In the genomic region with DNA sequence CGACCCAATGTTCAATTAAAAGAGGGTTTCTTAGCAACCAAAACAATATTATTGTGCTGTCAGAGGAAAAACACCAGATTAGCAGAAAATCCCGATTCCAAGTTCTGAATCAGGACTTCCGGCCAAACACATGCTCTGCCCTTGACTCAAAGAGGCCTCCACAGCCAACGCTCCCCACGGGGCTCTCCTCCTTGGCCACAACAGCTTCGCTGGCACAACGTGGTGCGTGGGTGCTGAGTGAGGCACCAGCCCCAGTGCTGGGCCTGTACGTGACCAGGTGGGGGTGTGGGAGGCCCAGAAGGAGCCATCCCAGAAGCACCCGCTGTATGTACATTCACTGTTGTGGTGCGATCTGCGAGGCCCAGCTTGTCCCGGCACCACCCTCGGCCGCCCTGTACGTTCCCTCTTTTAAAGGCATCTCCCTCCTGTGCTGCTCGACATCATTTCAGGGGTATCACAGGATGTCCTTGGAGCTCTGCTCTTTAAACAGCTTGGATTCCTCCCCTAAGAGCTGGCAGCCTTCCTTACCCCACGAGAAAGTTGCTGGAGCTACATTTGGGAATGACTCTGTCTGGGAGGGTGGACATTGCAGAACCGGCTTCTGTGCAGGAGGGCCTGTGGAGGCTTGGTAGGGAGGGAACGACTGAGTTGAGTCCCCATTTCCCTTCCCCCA, we compare ENCODE assay signal across 13 cellular contexts.
DNase-seq lines count a peak whose midpoint lies in the region; TF ChIP-seq lines count a peak whose summit lies in the region.
"Had no signal": no experiment of that assay in that cellular context is flagged by ENCODE, and none has a peak within 500 bp of the region (broad histone marks: within the 10 kb centered on the region; RNA-seq: fewer than 3 reads in every experiment).

No MANE protein-coding gene starts in this region.

- H2AK5ac ChIP-seq in trophoblast cell (ENCODE audit: low read length), result no peak overlapping the region

- no peaks in the 10 kb centered on the region for H3K9me3 ChIP-seq in GM23248 (ENCODE audit: low read depth)
- H3K9me3 ChIP-seq in spleen, result peaks cover 0 to 32% (median 15%) of the 10 kb centered on the region in 8 donors
- no peaks in the 10 kb centered on the region for H3K9me3 ChIP-seq in trophoblast cell (ENCODE audit: insufficient read depth, low read depth, low read length)
- peaks cover 5% of the 10 kb centered on the region for H3K9me3 ChIP-seq in A673 (ENCODE audit: low read depth, low read length, poor library complexity, severe bottlenecking)
- no peaks in the 10 kb centered on the region for H3K9me3 ChIP-seq in prostate gland

- H3K4me2 ChIP-seq in GM23248 (ENCODE audit: unreplicated experiment) (peak overlapping the region; percentile 16), trophoblast cell (ENCODE audit: low read length) (no peak overlapping the region)

- WGBS in GM23248 (ENCODE audit: low coverage in 1 of 2, low lambda C conversion rate in 2 of 2, missing lambda C conversion rate in 2 of 2), 2 experiments, result 11 to 12% methylated on average over 20 of the region's 20 CpGs
- 67 to 85% (median 76%) methylated on average over 16 to 20 of the region's 20 CpGs for WGBS in spleen, 5 donors
- WGBS in trophoblast cell (ENCODE audit: extremely low coverage, insufficient coverage, insufficient read length), result no CpG with 5 or more reads among the region's 20 CpGs
- 71% methylated on average over 20 of the region's 20 CpGs for WGBS in prostate gland

- in situ Hi-C loops in GM23248 (cut with MboI), result no loop called here

- no peaks in the 10 kb centered on the region for H3K79me2 ChIP-seq in GM23248 (ENCODE audit: insufficient read depth)
- H3K79me2 ChIP-seq in trophoblast cell (ENCODE audit: control insufficient read depth, insufficient read depth, low read length, poor library complexity), result no peaks in the 10 kb centered on the region

- DNase-seq in GM23248 (peak; percentile 97), coronary artery (ENCODE audit: low spot score) (peak; percentile 86), iris pigment epithelial cell (ENCODE audit: low read depth) (peak; percentile 19), spleen (no peak), trophoblast cell (no peak), A673 (ENCODE audit: low spot score) (no peak), prostate gland (ENCODE audit: low spot score) (no peak)
- no peak for DNase-seq in activated CD4-positive, alpha-beta T cell treated with anti-CD3 and anti-CD28 coated beads for 4 hours
- DNase-seq: activated CD4-positive, alpha-beta T cell treated with anti-CD3 and anti-CD28 coated beads for 48 hours; esophagus squamous epithelium; NCI-H2029 treated with DMSO at 0.1 percent for 48 hours had no signal

- H4K8ac ChIP-seq in trophoblast cell (ENCODE audit: low read depth, low read length), result no peak overlapping the region

- H2AFZ ChIP-seq in GM23248 (peak overlapping the region; percentile 85), trophoblast cell (ENCODE audit: insufficient read depth, low read length, poor library complexity) (no peak overlapping the region)

- BruUV-seq in A673 (replicated peaks; lab: Mats Ljungman, UMichigan), result no TSS peak

- TF ChIP-seq POLR2A in spleen (IDR thresholded peaks at IDR 0.05) (no peak), prostate gland (IDR thresholded peaks at IDR 0.05) (no peak)

- TF ChIP-seq CTCF in coronary artery (IDR thresholded peaks at IDR 0.05), result no peak
- TF ChIP-seq CTCF in spleen (IDR thresholded peaks at IDR 0.05 in 8 of 11, conservative IDR thresholded peaks at IDR 0.05 in 3 of 11), result no peak
- TF ChIP-seq CTCF in A673 (conservative IDR thresholded peaks at IDR 0.05; ENCODE audit: low read depth, low read length), result no peak
- TF ChIP-seq CTCF in prostate gland (IDR thresholded peaks at IDR 0.05), result no peak

- POLR2A ChIA-PET in A673 (lab: Charles Lee; ENCODE audit: low non-redundant PET), result interaction anchor here (0.6 kb wide), 1 partner anchor 886 kb away, joined by 3 read pairs; no protein-coding TSS in a partner anchor

- H4K91ac ChIP-seq in trophoblast cell (ENCODE audit: low read depth, low read length), result no peak overlapping the region

- no peak overlapping the region for H3K4ac ChIP-seq in trophoblast cell (ENCODE audit: low read depth, low read length)

- no peak overlapping the region for H4K12ac ChIP-seq in trophoblast cell (ENCODE audit: low read depth, low read length)

- H3K36me3 ChIP-seq in GM23248 (ENCODE audit: low read depth) (no peaks in the 10 kb centered on the region), spleen (no peaks in the 10 kb centered on the region), trophoblast cell (ENCODE audit: control insufficient read depth in 1 of 2, insufficient read depth in 2 of 2, low read length in 2 of 2) (no peaks in the 10 kb centered on the region), A673 (ENCODE audit: insufficient read depth, low read length, poor library complexity, severe bottlenecking) (no peaks in the 10 kb centered on the region), prostate gland (no peaks in the 10 kb centered on the region)
- H3K36me3 ChIP-seq: cardiac muscle cell, esophagus squamous epithelium had no signal

- H3K9ac ChIP-seq in GM23248 (peak overlapping the region; percentile 72), trophoblast cell (ENCODE audit: low read length) (no peak overlapping the region)

- no peak overlapping the region for H3K18ac ChIP-seq in trophoblast cell (ENCODE audit: low read length)

- H3K79me1 ChIP-seq in trophoblast cell (ENCODE audit: low read length), result no peaks in the 10 kb centered on the region

- H3K14ac ChIP-seq in trophoblast cell (ENCODE audit: low read length), result no peak overlapping the region

- H3K4me1 ChIP-seq in GM23248 (ENCODE audit: insufficient read depth) (peaks cover 13% of the 10 kb centered on the region), spleen (peaks cover 0 to 10% (median 7%) of the 10 kb centered on the region in 6 donors), trophoblast cell (ENCODE audit: control insufficient read depth in 1 of 2, insufficient read depth in 2 of 2, low read length in 2 of 2) (no peaks in the 10 kb centered on the region), A673 (ENCODE audit: insufficient read depth, low read length, poor library complexity, severe bottlenecking) (no peaks in the 10 kb centered on the region), prostate gland (replicated peaks) (no peaks in the 10 kb centered on the region)

- H3K27me3 ChIP-seq in GM23248 (replicated peaks; ENCODE audit: insufficient read depth), result no peaks in the 10 kb centered on the region
- H3K27me3 ChIP-seq in spleen (replicated peaks in 1 of 7), result no peaks in the 10 kb centered on the region
- no peaks in the 10 kb centered on the region for H3K27me3 ChIP-seq in trophoblast cell (ENCODE audit: insufficient read depth, low read length)
- H3K27me3 ChIP-seq in A673 (replicated peaks; ENCODE audit: insufficient read depth, low read depth, low read length, poor library complexity), result no peaks in the 10 kb centered on the region
- no peaks in the 10 kb centered on the region for H3K27me3 ChIP-seq in prostate gland (replicated peaks; ENCODE audit: insufficient read depth)
- H3K27me3 ChIP-seq: cardiac muscle cell, esophagus squamous epithelium had no signal

- H2BK5ac ChIP-seq in trophoblast cell (ENCODE audit: low read depth, low read length, poor library complexity), result no peak overlapping the region

- H3K4me3 ChIP-seq in GM23248, result no peak overlapping the region
- H3K4me3 ChIP-seq in coronary artery, result no peak overlapping the region
- H3K4me3 ChIP-seq in spleen, result no peak overlapping the region
- H3K4me3 ChIP-seq in trophoblast cell (ENCODE audit: low read depth, low read length), result no peak overlapping the region
- H3K4me3 ChIP-seq in A673 (ENCODE audit: low read depth, low read length, poor library complexity, severe bottlenecking), result no peak overlapping the region
- H3K4me3 ChIP-seq in prostate gland, result no peak overlapping the region
- H3K4me3 ChIP-seq: cardiac muscle cell, esophagus squamous epithelium, SK-N-MC had no signal

- intact Hi-C loops in spleen (cut with DNase I; ENCODE audit: low total_unique reads) (no loop called here), A673 (cut with micrococcal nuclease; ENCODE audit: unreplicated experiment) (loop anchor here (10.0 kb wide), 1 partner anchor 744 kb away; the partner anchor contains the start of gene NRP1), prostate gland (cut with DNase I) (no loop called here)

- no peak overlapping the region for H3K23ac ChIP-seq in trophoblast cell (ENCODE audit: low read length)

- peaks cover 9% of the 10 kb centered on the region for H3F3A ChIP-seq in GM23248 (ENCODE audit: insufficient read depth)

- no peak overlapping the region for H2BK12ac ChIP-seq in trophoblast cell (ENCODE audit: low read length)

- no peak overlapping the region for H2BK120ac ChIP-seq in trophoblast cell (ENCODE audit: insufficient read depth, low read length, poor library complexity)

- H3K9me2 ChIP-seq in GM23248 (ENCODE audit: insufficient read depth), result no peaks in the 10 kb centered on the region

- CTCF ChIA-PET in A673 (lab: Charles Lee), result interaction anchor here (0.5 kb wide), 1 partner anchor 47 kb away, joined by 10 read pairs; no protein-coding TSS in a partner anchor

- peak overlapping the region; percentile 84 for H3K27ac ChIP-seq in GM23248
- peak overlapping the region in 1 of 2 donors; percentile 80 for H3K27ac ChIP-seq in coronary artery
- peak overlapping the region in 5 of 8 donors; percentile 39 to 55 (median 44) for H3K27ac ChIP-seq in spleen
- H3K27ac ChIP-seq in trophoblast cell (ENCODE audit: low read depth, low read length), result no peak overlapping the region
- H3K27ac ChIP-seq in A673 (ENCODE audit: low read depth, low read length, poor library complexity, severe bottlenecking), result no peak overlapping the region
- H3K27ac ChIP-seq in prostate gland, result no peak overlapping the region
- H3K27ac ChIP-seq: cardiac muscle cell, SK-N-MC had no signal

- no peaks in the 10 kb centered on the region for H4K20me1 ChIP-seq in GM23248 (ENCODE audit: insufficient read depth)

Comparison
In these comparisons a context has a peak if more than half of its experiments do, and no peak if none do; other contexts are left out.
1. DNase-seq: peak in GM23248 (single experiment), coronary artery (single experiment) and iris pigment epithelial cell (single experiment); none in spleen (single experiment), activated CD4-positive, alpha-beta T cell treated with anti-CD3 and anti-CD28 coated beads for 4 hours (0 of 2), trophoblast cell (0 of 2), A673 (single experiment) and prostate gland (single experiment).
2. H3K27ac ChIP-seq: peak in GM23248 (single experiment) and spleen (5 of 8); none in trophoblast cell (single experiment), A673 (single experiment) and prostate gland (0 of 2).